In the genomic region with DNA sequence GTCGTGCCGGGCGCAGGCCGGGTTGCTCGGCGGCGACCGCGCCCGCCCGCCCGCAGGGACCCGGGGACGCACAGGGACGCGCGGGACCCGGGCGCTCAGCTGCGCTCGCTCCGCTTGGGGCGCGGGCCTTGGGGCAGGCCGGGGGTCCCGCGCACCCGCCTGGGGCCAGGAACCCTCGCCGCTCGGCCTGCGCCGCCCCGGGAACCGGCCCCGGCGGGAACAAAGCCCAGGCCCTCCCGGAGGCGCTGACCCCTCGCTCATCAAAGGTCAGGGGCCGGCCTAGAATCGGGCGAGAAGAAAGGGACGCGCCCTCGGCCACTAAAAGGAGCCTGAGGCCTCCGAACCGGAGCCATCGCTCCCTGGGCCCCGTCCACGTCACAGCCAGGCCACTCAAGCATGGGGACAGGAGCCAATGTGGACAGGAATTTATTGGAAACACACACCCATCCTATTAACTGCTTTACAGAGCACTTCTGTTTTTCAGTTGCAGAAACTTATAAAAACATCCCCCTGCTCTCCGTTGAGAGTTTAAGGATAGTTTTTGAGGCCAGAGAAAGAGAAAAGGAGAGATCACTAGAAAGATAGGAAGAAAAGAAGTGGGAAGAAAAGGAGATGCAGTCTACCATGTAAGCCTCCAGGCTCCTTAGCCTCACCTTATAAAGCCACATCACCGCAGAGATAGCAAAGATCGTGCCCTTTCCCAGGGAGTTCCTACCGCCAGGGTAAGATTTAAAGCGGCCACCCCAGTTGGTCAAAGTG, we compare ENCODE assay signal across 8 cellular contexts. TPM values are rescaled to one million over a fixed set of nuclear protein-coding genes. Genes with fewer than 3 reads are reported as not detected.
A peak's percentile ranks its signal among the peaks of the same experiment; 100 is the strongest.
DNase-seq lines count a peak whose midpoint lies in the region; ATAC-seq and TF ChIP-seq lines count a peak whose summit lies in the region.

No MANE protein-coding gene starts in this region.

- ATAC-seq in GM21529 (IDR thresholded peaks at IDR 0.05; ENCODE audit: unreplicated experiment) (peak; percentile 10), RWPE2 (ENCODE audit: low read depth) (no peak), foreskin keratinocyte (no peak), GM18861 (IDR thresholded peaks at IDR 0.05; ENCODE audit: unreplicated experiment) (no peak)

- H3K9ac ChIP-seq in parathyroid adenoma: peak overlapping the region; percentile 75

- H3K36me3 ChIP-seq in RWPE2 (ENCODE audit: low read depth) (no peaks in the 10 kb centered on the region), parathyroid adenoma (ENCODE audit: control insufficient read depth, insufficient read depth, low read length) (no peaks in the 10 kb centered on the region)

- H3K4me2 ChIP-seq in parathyroid adenoma (ENCODE audit: low read length): peak overlapping the region; percentile 77

- H3K27ac ChIP-seq in RWPE2 (ENCODE audit: poor library complexity, severe bottlenecking) (peak overlapping the region; percentile 93), foreskin keratinocyte (peak overlapping the region; percentile 81), parathyroid adenoma (peak overlapping the region; percentile 96)

- peak overlapping the region; percentile 78 for H2AFZ ChIP-seq in parathyroid adenoma

- H3K4me3 ChIP-seq in AG10803 (ENCODE audit: low read length) (peak overlapping the region; percentile 89), RWPE2 (ENCODE audit: severe bottlenecking) (peak overlapping the region; percentile 58), parathyroid adenoma (ENCODE audit: low read depth, low read length) (peak overlapping the region; percentile 44)

- H3K9me3 ChIP-seq in RWPE2 (ENCODE audit: severe bottlenecking) (no peaks in the 10 kb centered on the region), parathyroid adenoma (ENCODE audit: control insufficient read depth, low read length) (no peaks in the 10 kb centered on the region)

- no peak for TF ChIP-seq CTCF in AG10803 (conservative IDR thresholded peaks at IDR 0.05; ENCODE audit: low read length)
- peak; percentile 4 for TF ChIP-seq CTCF in RWPE2 (IDR thresholded peaks at IDR 0.05; ENCODE audit: poor library complexity, severe bottlenecking)
- TF ChIP-seq CTCF in foreskin keratinocyte (conservative IDR thresholded peaks at IDR 0.05): no peak
- TF ChIP-seq CTCF in parathyroid adenoma (IDR thresholded peaks at IDR 0.05): no peak

- DNase-seq in AG10803 (ENCODE audit: low read depth) (peak; percentile 60), RWPE2 (ENCODE audit: low spot score) (no peak), foreskin keratinocyte (no peak), SIG-M5 treated with dmso at 0.1 percent for 504 hours (lab: John Stamatoyannopoulos, UW; ENCODE audit: unreplicated experiment) (no peak), NCI-H345 (lab: John Stamatoyannopoulos, UW) (no peak)

- H3K27me3 ChIP-seq in RWPE2 (ENCODE audit: insufficient read depth, poor library complexity, severe bottlenecking): no peaks in the 10 kb centered on the region
- no peaks in the 10 kb centered on the region for H3K27me3 ChIP-seq in foreskin keratinocyte
- H3K27me3 ChIP-seq in parathyroid adenoma (ENCODE audit: control insufficient read depth, insufficient read depth, low read length): no peaks in the 10 kb centered on the region

- H3K79me2 ChIP-seq in parathyroid adenoma: peaks cover 8% of the 10 kb centered on the region

- peaks cover 65% of the 10 kb centered on the region for H3K4me1 ChIP-seq in RWPE2 (ENCODE audit: insufficient read depth, poor library complexity, severe bottlenecking)
- H3K4me1 ChIP-seq in foreskin keratinocyte: peaks cover 10% of the 10 kb centered on the region
- H3K4me1 ChIP-seq in parathyroid adenoma: peaks cover 67% of the 10 kb centered on the region

RNA-seq across cellular contexts. Expression of a gene that starts 0.5 kb away (rescaled TPM):
- total RNA-seq in foreskin keratinocyte: 5.9 and 8.9 TPM in 2 replicates
- polyA plus RNA-seq in foreskin keratinocyte: 1.1 and 1.2 TPM in 2 replicates
